6 cellular contexts compared by ENCODE assay signal in the genomic region with DNA sequence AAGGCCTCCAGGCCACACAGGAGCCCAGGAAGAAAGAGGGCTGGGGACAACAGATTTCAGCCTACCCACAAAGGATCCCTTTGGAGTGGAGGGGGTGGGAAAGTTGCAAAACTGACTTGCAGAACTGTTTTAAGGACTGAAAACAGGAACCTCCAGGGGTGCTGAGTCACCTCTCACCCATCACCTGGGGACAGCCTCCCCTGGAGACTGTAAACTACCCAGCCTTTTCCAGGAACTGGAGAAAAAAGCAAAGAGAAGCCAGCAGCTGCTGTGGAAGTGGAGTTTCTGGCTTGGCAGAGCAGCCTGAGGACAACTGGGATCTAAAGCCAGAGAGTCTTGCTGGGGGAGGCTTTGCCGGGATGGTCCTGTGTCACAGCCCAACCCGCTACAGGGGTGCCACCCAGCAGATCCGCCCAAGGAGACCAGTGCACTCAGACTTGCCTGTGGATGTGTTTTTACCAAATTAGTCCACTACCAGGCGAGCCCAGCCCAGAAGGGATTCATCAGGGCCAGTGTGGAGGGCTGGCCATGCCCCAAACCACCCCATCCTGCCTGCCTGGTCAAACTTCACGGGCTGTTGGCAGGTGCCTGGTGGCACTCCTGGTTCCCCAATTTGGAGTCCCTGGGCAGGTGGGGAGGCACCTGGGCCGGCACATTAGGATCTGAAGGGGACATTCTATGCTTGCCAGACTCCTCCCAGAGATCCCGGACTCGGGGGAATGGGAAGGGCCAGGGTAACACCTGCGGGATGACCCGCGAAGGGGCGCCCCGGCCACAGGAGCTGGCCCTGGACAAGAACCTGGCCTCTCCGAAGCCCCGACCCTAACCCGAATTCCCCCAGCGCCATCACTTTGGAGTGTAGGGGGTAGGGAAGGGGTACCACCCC.
A peak's percentile ranks its signal among the peaks of the same experiment; 100 is the strongest.
DNase-seq lines count a peak whose midpoint lies in the region; ATAC-seq and TF ChIP-seq lines count a peak whose summit lies in the region.

No MANE protein-coding gene starts in this region.

- peaks cover 26% of the 10 kb centered on the region for H3K4me1 Mint-ChIP-seq in activated naive CD8-positive, alpha-beta T cell treated with anti-CD3 and anti-CD28 coated beads, Interleukin-2, amount 50 U/mL, for 24 hours

- H3K27ac Mint-ChIP-seq in activated naive CD8-positive, alpha-beta T cell treated with anti-CD3 and anti-CD28 coated beads, Interleukin-2, amount 50 U/mL, for 24 hours: no peak overlapping the region

- H3K27me3 Mint-ChIP-seq in activated naive CD8-positive, alpha-beta T cell treated with anti-CD3 and anti-CD28 coated beads, Interleukin-2, amount 50 U/mL, for 24 hours: no peaks in the 10 kb centered on the region

- H3K27me3 ChIP-seq in mucosa of rectum (ENCODE audit: control insufficient read depth in 2 of 2, insufficient read depth in 2 of 2, low read length in 2 of 2): no peaks in the 10 kb centered on the region

- peak overlapping the region; percentile 87 for H3K4me3 Mint-ChIP-seq in activated naive CD8-positive, alpha-beta T cell treated with anti-CD3 and anti-CD28 coated beads, Interleukin-2, amount 50 U/mL, for 24 hours

- no peaks in the 10 kb centered on the region for H3K9me3 Mint-ChIP-seq in activated naive CD8-positive, alpha-beta T cell treated with anti-CD3 and anti-CD28 coated beads, Interleukin-2, amount 50 U/mL, for 24 hours

- H3K36me3 Mint-ChIP-seq in activated naive CD8-positive, alpha-beta T cell treated with anti-CD3 and anti-CD28 coated beads, Interleukin-2, amount 50 U/mL, for 24 hours (ENCODE audit: low read depth): peaks cover 4% of the 10 kb centered on the region

- H3K4me3 ChIP-seq in HFF-Myc (replicated peaks; ENCODE audit: low read depth, low read length) (peak overlapping the region; percentile 80), mucosa of rectum (ENCODE audit: low read length in 2 of 2) (peak overlapping the region; percentile 80 to 94)

- DNase-seq in HFF-Myc (ENCODE audit: extremely low read depth, low read depth): no peak
- no peak for DNase-seq in activated naive CD8-positive, alpha-beta T cell treated with anti-CD3 and anti-CD28 coated beads, Interleukin-2, amount 50 U/mL, for 24 hours

- H3K36me3 ChIP-seq in mucosa of rectum (ENCODE audit: control insufficient read depth in 2 of 2, insufficient read depth in 2 of 2, low read length in 2 of 2): peaks cover 10 to 20% of the 10 kb centered on the region in 2 donors

- H3K9ac ChIP-seq in mucosa of rectum (ENCODE audit: low read depth in 1 of 2, low read length in 2 of 2): peak overlapping the region; percentile 83 to 90

- ATAC-seq in activated naive CD8-positive, alpha-beta T cell treated with anti-CD3 and anti-CD28 coated beads, Interleukin-2, amount 50 U/mL, for 24 hours: no peak
- ATAC-seq in GM18502 (IDR thresholded peaks at IDR 0.05; ENCODE audit: poor library complexity, unreplicated experiment): no peak
- ATAC-seq in HG03432 (IDR thresholded peaks at IDR 0.05; ENCODE audit: unreplicated experiment): no peak
- no peak for ATAC-seq in HG02852 (IDR thresholded peaks at IDR 0.05; ENCODE audit: unreplicated experiment)

- TF ChIP-seq CTCF in HFF-Myc (IDR thresholded peaks at IDR 0.05; ENCODE audit: low read depth, low read length, missing control alignments): no peak

- no peaks in the 10 kb centered on the region for H3K9me3 ChIP-seq in mucosa of rectum (ENCODE audit: control insufficient read depth in 2 of 2, low read length in 2 of 2)

- H3K4me1 ChIP-seq in mucosa of rectum (ENCODE audit: control insufficient read depth in 2 of 2, insufficient read depth in 2 of 2, low read length in 2 of 2): peaks cover 28 to 37% of the 10 kb centered on the region in 2 donors

- H3K27ac ChIP-seq in mucosa of rectum (ENCODE audit: low read depth in 2 of 2, low read length in 2 of 2): peak overlapping the region; percentile 81 to 84
